17 cellular contexts compared by ENCODE assay signal in the genomic region with DNA sequence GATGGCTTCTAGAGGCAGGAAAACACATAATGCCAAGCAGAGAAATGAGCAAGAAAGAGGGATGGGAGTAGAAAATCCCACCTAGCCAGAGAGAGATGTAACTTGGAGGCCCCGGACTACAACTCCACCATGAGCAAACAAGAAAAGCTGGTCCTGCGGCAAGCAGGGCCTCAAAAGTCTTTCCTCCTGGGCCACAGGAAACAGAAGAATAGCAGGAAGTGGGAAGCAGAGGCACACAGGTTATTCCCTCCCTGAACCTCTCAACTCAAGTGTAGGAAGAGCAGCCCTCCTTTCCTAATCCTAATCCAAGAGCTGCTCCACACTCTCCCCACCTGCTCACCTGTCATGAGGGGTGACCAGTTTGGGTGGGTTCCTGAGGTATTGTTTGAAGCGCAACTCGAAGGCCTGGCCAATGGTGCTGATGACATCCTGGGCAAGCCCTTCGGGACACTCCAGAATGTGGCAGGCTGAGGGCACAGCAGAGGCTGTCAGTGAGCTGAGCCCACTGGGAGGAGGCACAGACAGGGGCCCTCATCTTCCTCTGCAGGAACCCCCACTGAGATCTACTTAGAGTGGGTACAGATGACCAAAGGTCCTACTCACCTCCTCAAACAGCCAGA. TPM values are rescaled to one million over a fixed set of nuclear protein-coding genes. Genes with fewer than 3 reads are reported as not detected.
A peak's percentile ranks its signal among the peaks of the same experiment; 100 is the strongest.
DNase-seq lines count a peak whose midpoint lies in the region; ATAC-seq and TF ChIP-seq lines count a peak whose summit lies in the region.
"Had no signal": no experiment of that assay in that cellular context is flagged by ENCODE, and none has a peak within 500 bp of the region (broad histone marks: within the 10 kb centered on the region; RNA-seq: fewer than 3 reads in every experiment).

No MANE protein-coding gene starts in this region.

- no peaks in the 10 kb centered on the region for H4K20me1 ChIP-seq in mammary epithelial cell (ENCODE audit: insufficient read depth, low read length)

- peak overlapping the region in 1 of 12 donors; percentile 2 for H3K4me3 ChIP-seq in heart left ventricle
- H3K4me3 ChIP-seq in mammary epithelial cell (replicated peaks in 1 of 3; ENCODE audit: insufficient read depth in 1 of 3, low read depth in 2 of 3, low read length in 3 of 3): peak overlapping the region in 1 of 3 experiments; percentile 69
- H3K4me3 ChIP-seq in muscle layer of duodenum (ENCODE audit: low read depth in 1 of 2, low read length in 2 of 2): peak overlapping the region in 1 of 2 donors; percentile 30
- no peak overlapping the region for H3K4me3 ChIP-seq in upper lobe of right lung
- H3K4me3 ChIP-seq: pancreas had no signal

- dilution Hi-C loops in mammary epithelial cell (cut with HindIII; ENCODE audit: low sequenced_read_pairs): no loop called here

- H2AFZ ChIP-seq in mammary epithelial cell (ENCODE audit: low read depth, low read length): no peak overlapping the region

- TF ChIP-seq POLR2A in heart left ventricle (IDR thresholded peaks at IDR 0.05): no peak

- TF ChIP-seq CTCF in heart left ventricle (IDR thresholded peaks at IDR 0.05) (no peak), mammary epithelial cell (conservative IDR thresholded peaks at IDR 0.05 in 1 of 2, IDR thresholded peaks at IDR 0.05 in 1 of 2; ENCODE audit: extremely low read depth in 1 of 2, insufficient read depth in 1 of 2, low read depth in 1 of 2, low read length in 2 of 2) (no peak), upper lobe of right lung (IDR thresholded peaks at IDR 0.05) (no peak)

- CTCF ChIA-PET in mammary epithelial cell (lab: Charles Lee; ENCODE audit: low non-redundant PET): no interaction called here

- no TSS peak for BruUV-seq in mammary epithelial cell (replicated peaks; lab: Mats Ljungman, UMichigan)

- peak in 2 of 5 donors; percentile 9 to 13 for DNase-seq in heart left ventricle
- no peak for DNase-seq in cardiac septum (ENCODE audit: low spot score)
- DNase-seq in mammary epithelial cell: no peak
- no peak for DNase-seq in upper lobe of right lung
- DNase-seq in DMS79 treated with DMSO at 0.1 percent for 48 hours (lab: John Stamatoyannopoulos, UW): no peak
- DNase-seq: activated T-cell treated with anti-CD3 and anti-CD28 coated beads, Interleukin-2, amount 50 U/mL, for 4 hours; AML-193; cerebellar nuclear complex; foreskin keratinocyte; MM.1S; NCI-H2227 treated with DMSO at 0.1 percent for 48 hours; OCI-M1; pancreas; stimulated activated CD4-positive, alpha-beta T cell treated with anti-CD3 and anti-CD28 coated beads, Interleukin-4, amount 100 ng/mL, for 24 hours had no signal

- no peak for ATAC-seq in heart left ventricle
- ATAC-seq in upper lobe of right lung: no peak
- ATAC-seq in GM19467 (IDR thresholded peaks at IDR 0.05; ENCODE audit: unreplicated experiment): no peak
- no peak for ATAC-seq in HG03457 (IDR thresholded peaks at IDR 0.05; ENCODE audit: unreplicated experiment)
- ATAC-seq: activated T-cell treated with anti-CD3 and anti-CD28 coated beads, Interleukin-2, amount 50 U/mL, for 4 hours; foreskin keratinocyte; pancreas had no signal

- H3K9ac ChIP-seq in mammary epithelial cell (ENCODE audit: insufficient read depth, low read length): no peak overlapping the region

- peaks cover 74% of the 10 kb centered on the region for H3K79me2 ChIP-seq in mammary epithelial cell (ENCODE audit: insufficient read depth, low read length)

- intact Hi-C loops in heart left ventricle (cut with DNase I): loop anchor here in 6 of 10 donors (5.0 to 10.0 kb wide), 6 partner anchors 45 to 117 kb away; partner anchors contain the start of gene EFNA4 (in 1 of the 6)
- intact Hi-C loops in cardiac septum (cut with DNase I): no loop called here
- intact Hi-C loops in mammary epithelial cell (cut with micrococcal nuclease): no loop called here
- intact Hi-C loops in upper lobe of right lung (cut with DNase I): no loop called here

- H3K9me3 ChIP-seq in heart left ventricle (no peaks in the 10 kb centered on the region), mammary epithelial cell (replicated peaks; ENCODE audit: insufficient read depth, low read length) (no peaks in the 10 kb centered on the region), muscle layer of duodenum (ENCODE audit: control insufficient read depth in 1 of 2, low read length in 2 of 2) (no peaks in the 10 kb centered on the region), upper lobe of right lung (no peaks in the 10 kb centered on the region)
- H3K9me3 ChIP-seq: pancreas had no signal

- WGBS in heart left ventricle, 4 donors: 58 to 79% (median 63%) methylated on average over 3 to 5 of the region's 5 CpGs
- WGBS in mammary epithelial cell (ENCODE audit: low coverage, missing lambda C conversion rate): 74% methylated on average over 5 of the region's 5 CpGs

- H3K27me3 ChIP-seq in heart left ventricle: no peaks in the 10 kb centered on the region
- H3K27me3 ChIP-seq in mammary epithelial cell (ENCODE audit: insufficient read depth, low read length): no peaks in the 10 kb centered on the region
- no peaks in the 10 kb centered on the region for H3K27me3 ChIP-seq in muscle layer of duodenum (ENCODE audit: low read depth, low read length)
- H3K27me3 ChIP-seq in upper lobe of right lung: no peaks in the 10 kb centered on the region
- H3K27me3 ChIP-seq: foreskin keratinocyte, pancreas had no signal

- H3K36me3 ChIP-seq in heart left ventricle: peaks cover 0 to 68% (median 56%) of the 10 kb centered on the region in 9 donors
- H3K36me3 ChIP-seq in mammary epithelial cell (ENCODE audit: insufficient read depth, low read length): peaks cover 30% of the 10 kb centered on the region
- H3K36me3 ChIP-seq in muscle layer of duodenum (ENCODE audit: control insufficient read depth in 1 of 2, insufficient read depth in 2 of 2, low read length in 2 of 2): peaks cover 40 to 58% of the 10 kb centered on the region in 2 donors
- peaks cover 57% of the 10 kb centered on the region for H3K36me3 ChIP-seq in upper lobe of right lung

- H3K27ac ChIP-seq in heart left ventricle (peak overlapping the region; percentile 18 to 99 (median 68)), mammary epithelial cell (ENCODE audit: insufficient read depth, low read depth, low read length) (no peak overlapping the region), muscle layer of duodenum (ENCODE audit: low read length) (peak overlapping the region; percentile 14), upper lobe of right lung (peak overlapping the region; percentile 93)
- H3K27ac ChIP-seq: foreskin keratinocyte, pancreas had no signal

- in situ Hi-C loops in mammary epithelial cell (cut with MboI; ENCODE audit: low sequenced_read_pairs in 2 of 2): loop anchor here (5.0 to 10.0 kb wide), 2 partner anchors 47 to 95 kb away; partner anchors contain the start of gene EFNA4 (in 1 of the 2)

- H3K4me2 ChIP-seq in mammary epithelial cell (ENCODE audit: insufficient read depth, low read depth, low read length): peak overlapping the region; percentile 94

- H3K4me1 ChIP-seq in heart left ventricle (peaks cover 17 to 72% (median 51%) of the 10 kb centered on the region in 12 donors), mammary epithelial cell (ENCODE audit: insufficient read depth, low read length) (peaks cover 45% of the 10 kb centered on the region), muscle layer of duodenum (ENCODE audit: control insufficient read depth in 1 of 2, insufficient read depth in 2 of 2, low read length in 2 of 2) (peaks cover 14 to 38% of the 10 kb centered on the region in 2 donors), upper lobe of right lung (peaks cover 46% of the 10 kb centered on the region)

RNA-seq across cellular contexts. Expression of gene SHC1, which starts 3.1 kb away (rescaled TPM):
- total RNA-seq in heart left ventricle: 100 to 1,000 TPM in 1 of 9 donors, 10 to 100 TPM in 8; 38.8 to 115 (median 62.4) TPM
- polyA plus RNA-seq in heart left ventricle: 10 to 100 TPM; 23.6 to 93.7 TPM
- total RNA-seq in cardiac septum: 70.5 TPM
- 100 to 1,000 TPM; 492 to 589 TPM for total RNA-seq in mammary epithelial cell
- 464 TPM for polyA plus RNA-seq in mammary epithelial cell
- 409 TPM for polyA minus RNA-seq in mammary epithelial cell
- 120 TPM for total RNA-seq in upper lobe of right lung

RNA-seq across cellular contexts. Expression of gene PYGO2, which starts 5.9 kb away (rescaled TPM):
- total RNA-seq in heart left ventricle (10 to 100 TPM; 10.7 to 19.2 (median 16.3) TPM), cardiac septum (16.9 TPM), mammary epithelial cell (10 to 100 TPM; 12.3 to 24.4 TPM), upper lobe of right lung (27.0 TPM)
- polyA plus RNA-seq in heart left ventricle (10 to 100 TPM in 1 of 2 donors, 1 to 10 TPM in 1; 9.7 to 18.0 TPM), mammary epithelial cell (14.3 TPM)
- 29.0 TPM for polyA minus RNA-seq in mammary epithelial cell

RNA-seq across cellular contexts. Expression of gene CKS1B, which starts 7.0 kb away (rescaled TPM):
- total RNA-seq in heart left ventricle: 10 to 100 TPM; 11.0 to 30.0 (median 16.7) TPM
- polyA plus RNA-seq in heart left ventricle: 10 to 100 TPM in 1 of 2 donors, 1 to 10 TPM in 1; 6.8 to 48.9 TPM
- total RNA-seq in cardiac septum: 16.0 TPM
- 10 to 100 TPM; 44.2 to 95.6 TPM for total RNA-seq in mammary epithelial cell
- polyA plus RNA-seq in mammary epithelial cell: 282 TPM
- polyA minus RNA-seq in mammary epithelial cell: 66.1 TPM
- total RNA-seq in upper lobe of right lung: 27.0 TPM

RNA-seq across cellular contexts. Expression of gene PBXIP1, which starts 11.5 kb away (rescaled TPM):
- 10 to 100 TPM; 38.2 to 70.4 (median 51.7) TPM for total RNA-seq in heart left ventricle
- 10 to 100 TPM; 36.9 to 38.2 TPM for polyA plus RNA-seq in heart left ventricle
- total RNA-seq in cardiac septum: 49.1 TPM
- 10 to 100 TPM; 17.7 to 52.0 TPM for total RNA-seq in mammary epithelial cell
- polyA plus RNA-seq in mammary epithelial cell: 11.0 TPM
- polyA minus RNA-seq in mammary epithelial cell: 26.3 TPM
- 75.7 TPM for total RNA-seq in upper lobe of right lung

RNA-seq across cellular contexts. Expression of gene FLAD1, which starts 15.7 kb away (rescaled TPM):
- total RNA-seq in heart left ventricle (10 to 100 TPM; 19.4 to 35.0 (median 27.4) TPM), cardiac septum (22.2 TPM), mammary epithelial cell (10 to 100 TPM; 46.4 to 58.5 TPM), upper lobe of right lung (29.0 TPM)
- polyA plus RNA-seq in heart left ventricle (10 to 100 TPM; 22.3 to 50.7 TPM), mammary epithelial cell (54.2 TPM)
- 43.1 TPM for polyA minus RNA-seq in mammary epithelial cell

Comparison
In these comparisons a context has a peak if more than half of its experiments do, and no peak if none do; other contexts are left out.
1. intact Hi-C loops: an anchor here in heart left ventricle (5.0 to 10.0 kb wide); none called in cardiac septum, mammary epithelial cell and upper lobe of right lung.